In the genomic region with DNA sequence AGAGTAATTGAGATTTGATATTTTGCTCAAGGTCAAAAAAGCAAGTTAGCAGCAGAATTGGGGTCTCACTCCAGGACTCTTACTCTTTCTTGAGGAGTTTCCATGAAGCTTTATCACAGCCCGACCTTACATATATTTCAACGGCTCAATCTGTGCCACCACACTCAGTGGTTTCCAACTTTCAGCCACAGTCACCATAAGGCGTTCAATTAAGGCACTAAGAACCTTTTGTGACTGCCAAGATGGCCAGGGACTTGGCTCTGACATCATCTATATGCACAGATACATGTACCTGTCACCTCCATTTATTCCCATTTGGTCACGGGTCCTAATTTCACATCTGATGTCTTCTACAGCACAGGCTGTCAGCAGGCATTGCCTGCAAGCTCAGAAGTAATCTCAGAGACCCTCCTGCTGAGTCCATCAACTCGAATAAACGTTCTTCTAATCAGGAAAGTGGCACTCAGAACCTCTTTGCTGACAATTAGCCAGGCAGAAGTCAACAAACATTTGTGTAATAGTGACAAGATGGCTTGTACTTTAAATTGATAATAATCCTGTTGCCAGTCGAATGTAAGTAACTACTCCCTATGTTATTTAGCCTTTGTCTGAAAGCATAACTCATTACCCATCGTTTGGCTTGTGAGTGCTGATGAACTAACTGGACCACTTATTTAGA, we compare ENCODE assay signal across 19 cellular contexts.
"Had no signal": no experiment of that assay in that cellular context is flagged by ENCODE, and none has a peak within 500 bp of the region (broad histone marks: within the 10 kb centered on the region; RNA-seq: fewer than 3 reads in every experiment).

No MANE protein-coding gene starts in this region.

- ATAC-seq: activated naive CD8-positive, alpha-beta T cell treated with anti-CD3 and anti-CD28 coated beads, Interleukin-2, amount 50 U/mL, for 24 hours; activated T-cell treated with anti-CD3 and anti-CD28 coated beads, Interleukin-2, amount 50 U/mL, for 4 hours; left ventricle myocardium superior; mucosa of descending colon; pancreas; right lobe of liver; stimulated activated memory B cell treated with anti-CD40 and anti-IgM and Interleukin-4, amounts not matched to agents 10 μg/mL and 1 μg/mL and 100 μg/mL, for 72 hours had no signal

- DNase-seq: activated CD4-positive, alpha-beta T cell treated with anti-CD3 and anti-CD28 coated beads, Interleukin-2, amount 10 ng/mL, durations not matched to agents 7 days and 5 days; activated CD8-positive, alpha-beta memory T cell treated with anti-CD3 and anti-CD28 coated beads, Interleukin-2, amount 50 U/mL, for 4 hours; activated effector memory CD4-positive, alpha-beta T cell treated with Interleukin-2 at 50 U/mL for 16 hours; activated naive CD4-positive, alpha-beta T cell treated with anti-CD3 and anti-CD28 coated beads, Interleukin-2, amount 10 ng/mL, durations not matched to agents 7 days and 5 days; activated naive CD8-positive, alpha-beta T cell treated with anti-CD3 and anti-CD28 coated beads, Interleukin-2, amount 50 U/mL, for 24 hours; activated T-cell treated with anti-CD3 and anti-CD28 coated beads, Interleukin-2, amount 50 U/mL, for 4 hours; anterior cingulate cortex; brain microvascular endothelial cell; central memory CD4-positive, alpha-beta T cell; dorsolateral prefrontal cortex; left ventricle myocardium superior; mucosa of descending colon; naive B cell; pancreas; right lobe of liver; small intestine; stimulated activated CD4-positive, alpha-beta T cell treated with anti-CD3 and anti-CD28 coated beads, Interleukin-4, amount 100 ng/mL, for 24 hours; testis had no signal
